In the genomic region with DNA sequence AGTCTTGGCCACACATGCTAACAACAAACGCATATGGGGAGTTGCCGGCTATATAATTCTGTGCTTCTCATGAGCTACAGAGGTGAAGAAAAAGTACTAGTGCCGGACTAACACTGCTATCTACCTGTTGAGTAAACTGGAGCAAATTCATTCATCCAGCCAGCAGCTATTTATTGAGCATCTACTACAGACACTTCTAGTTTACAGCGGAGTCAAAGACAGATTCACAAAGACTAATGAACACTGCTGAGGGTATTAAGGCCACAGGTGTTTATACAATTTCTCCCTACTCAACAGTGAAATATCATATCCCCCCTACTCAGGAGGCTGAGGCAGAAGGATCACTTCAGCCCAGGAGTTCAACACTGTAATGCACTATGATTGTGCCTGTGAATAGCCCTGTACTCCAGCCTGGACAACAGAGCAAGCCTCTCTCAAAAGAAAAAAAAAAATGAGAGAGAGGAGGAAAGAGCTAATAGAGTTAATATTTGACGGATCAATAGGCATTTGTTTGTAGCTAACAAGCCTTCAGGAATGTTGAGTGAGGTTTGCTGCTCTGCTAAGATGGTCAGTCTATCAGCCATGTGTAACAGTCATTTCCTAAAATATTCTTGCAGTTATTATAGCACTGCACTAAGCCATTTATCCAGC, we compare ENCODE assay signal across 15 cellular contexts. TPM values are rescaled to one million over a fixed set of nuclear protein-coding genes. Genes with fewer than 3 reads are reported as not detected.
"Had no signal": no experiment of that assay in that cellular context is flagged by ENCODE, and none has a peak within 500 bp of the region (broad histone marks: within the 10 kb centered on the region; RNA-seq: fewer than 3 reads in every experiment).

No MANE protein-coding gene starts in this region.

- DNase-seq: activated CD4-positive, alpha-beta T cell treated with anti-CD3 and anti-CD28 coated beads, Interleukin-2, amount 10 ng/mL, durations not matched to agents 24 days and 14 days; activated T-cell treated with anti-CD3 and anti-CD28 coated beads for 4 hours; brain microvascular endothelial cell; effector CD8-positive, alpha-beta T cell; immature natural killer cell; left lung; mesendoderm; SK-N-SH; stimulated activated CD4-positive, alpha-beta T cell treated with anti-CD3 and anti-CD28 coated beads, Interleukin-15, amount 100 ng/mL, for 24 hours; stimulated activated CD4-positive, alpha-beta T cell treated with anti-CD3 and anti-CD28 coated beads, Interleukin-4, amount 100 ng/mL, for 4 hours; stimulated activated naive CD8-positive, alpha-beta T cell treated with anti-CD3 and anti-CD28 coated beads, Interleukin-15, amount 100 ng/mL, for 72 hours; T-helper 1 cell had no signal

- H3K4me3 ChIP-seq: left lung had no signal

- ATAC-seq: activated T-helper 17 cell treated with anti-CD3 and anti-CD28 coated beads, Interleukin-2, amount 50 U/mL, for 72 hours; left lung; stimulated activated naive CD8-positive, alpha-beta T cell treated with anti-CD3 and anti-CD28 coated beads, Interleukin-15, amount 100 ng/mL, for 72 hours had no signal

- H3K4me2 ChIP-seq: SK-N-SH had no signal

- H3K9me3 ChIP-seq: left lung, SK-N-SH had no signal

- H3K27ac ChIP-seq: brain microvascular endothelial cell, left lung had no signal

- H3K27me3 ChIP-seq: left lung had no signal

- H3K9ac ChIP-seq: SK-N-SH had no signal

- H3K4me1 ChIP-seq: left lung had no signal

- H3K36me3 ChIP-seq: brain microvascular endothelial cell, left lung had no signal

RNA-seq across cellular contexts. Expression of gene ADCY5, which starts 17.8 kb away (rescaled TPM):
- total RNA-seq: activated CD4-positive, alpha-beta T cell treated with anti-CD3 and anti-CD28 coated beads, Interleukin-2, amount 10 ng/mL, durations not matched to agents 24 days and 14 days; activated CD8-positive, alpha-beta memory T cell treated with anti-CD3 and anti-CD28 coated beads for 36 hours; activated T-helper 17 cell treated with anti-CD3 and anti-CD28 coated beads, Interleukin-2, amount 50 U/mL, for 72 hours; glomerular endothelial cell had no signal
